ENCODE assay signal across 11 cellular contexts in genomic region chr2:239548491-239548890, GRCh38.
DNase-seq lines count a peak whose midpoint lies in the region; ATAC-seq lines count a peak whose summit lies in the region.
"Had no signal": no experiment of that assay in that cellular context is flagged by ENCODE, and none has a peak within 500 bp of the region (broad histone marks: within the 10 kb centered on the region; RNA-seq: fewer than 3 reads in every experiment).

No MANE protein-coding gene starts in this region.

- DNase-seq in activated CD4-positive, alpha-beta T cell treated with anti-CD3 and anti-CD28 coated beads for 48 hours = peak; percentile 88
- DNase-seq in activated effector memory CD4-positive, alpha-beta T cell treated with anti-CD3 and anti-CD28 coated beads, Interleukin-2, amount 50 U/mL, for 16 hours = peak; percentile 85
- DNase-seq in stimulated activated CD4-positive, alpha-beta T cell treated with anti-CD3 and anti-CD28 coated beads, Interleukin-12 subunit alpha, Interleukin-12 subunit beta, amount 100 ng/mL, for 4 hours = peak; percentile 57
- DNase-seq in stimulated activated naive CD8-positive, alpha-beta T cell treated with anti-CD3 and anti-CD28 coated beads, Interleukin-15, Interleukin-2, amounts not matched to agents 100 U/mL and 50 U/mL, for 24 hours = peak; percentile 70
- DNase-seq in NCI-H2171 treated with DMSO at 0.1 percent for 48 hours (lab: John Stamatoyannopoulos, UW) = no peak
- DNase-seq: H7, NCI-H1436, stomach had no signal

- peak; percentile 85 for ATAC-seq in stimulated activated naive CD8-positive, alpha-beta T cell treated with anti-CD3 and anti-CD28 coated beads, Interleukin-15, Interleukin-2, amounts not matched to agents 100 U/mL and 50 U/mL, for 24 hours
- ATAC-seq in GM18520 (IDR thresholded peaks at IDR 0.05; ENCODE audit: unreplicated experiment) (no peak), HG03520 (IDR thresholded peaks at IDR 0.05; ENCODE audit: unreplicated experiment) (no peak)
- ATAC-seq: Panc1 had no signal
